Comparison of ENCODE assay signal across 2 cellular contexts in the genomic region with DNA sequence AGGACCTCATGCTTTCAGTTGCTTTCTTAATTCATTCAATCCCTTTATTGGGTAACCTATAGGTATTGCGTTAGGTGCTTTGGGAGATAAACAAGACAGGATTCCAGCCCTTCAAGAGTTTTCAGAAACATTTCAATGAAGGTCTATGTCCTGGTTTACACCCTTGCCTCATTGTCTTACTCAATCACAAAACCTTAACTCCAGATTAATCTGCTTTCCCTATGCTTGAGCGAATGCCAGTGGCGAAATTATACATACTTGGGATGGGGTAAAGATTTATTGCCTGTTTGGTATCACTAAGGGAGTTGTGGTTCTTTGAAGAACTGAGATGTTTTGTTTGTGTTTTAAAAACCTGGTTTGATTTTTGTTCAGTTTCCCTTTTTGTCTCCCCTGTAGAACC.
TF ChIP-seq lines count a peak whose summit lies in the region.

No MANE protein-coding gene starts in this region.

TF ChIP-seq in A549, 52 proteins besides CTCF, POLR2A, EP300 and RAD21:
- TF ChIP-seq, protein P1, sequence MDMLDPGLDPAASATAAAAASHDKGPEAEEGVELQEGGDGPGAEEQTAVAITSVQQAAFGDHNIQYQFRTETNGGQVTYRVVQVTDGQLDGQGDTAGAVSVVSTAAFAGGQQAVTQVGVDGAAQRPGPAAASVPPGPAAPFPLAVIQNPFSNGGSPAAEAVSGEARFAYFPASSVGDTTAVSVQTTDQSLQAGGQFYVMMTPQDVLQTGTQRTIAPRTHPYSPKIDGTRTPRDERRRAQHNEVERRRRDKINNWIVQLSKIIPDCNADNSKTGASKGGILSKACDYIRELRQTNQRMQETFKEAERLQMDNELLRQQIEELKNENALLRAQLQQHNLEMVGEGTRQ (IDR thresholded peaks at IDR 0.05): no peak
- TF ChIP-seq CEBPB (IDR thresholded peaks at IDR 0.05) (peak; percentile 26 to 41; a peak in 2 of 4 replicates), HEYL (CRISPR knock-in tag; IDR thresholded peaks at IDR 0.05) (no peak)

TF ChIP-seq in HepG2, 621 proteins besides CTCF, POLR2A, EP300 and RAD21:
- TF ChIP-seq CEBPB (IDR thresholded peaks at IDR 0.05; ENCODE audit: borderline replicate concordance, low read depth, low read length) (peak; percentile 33; the same call in 1 of the 2 replicates), KDM1A (CRISPR knock-in tag; IDR thresholded peaks at IDR 0.05) (no peak), CEBPG (CRISPR knock-in tag; IDR thresholded peaks at IDR 0.05) (peak; percentile 27; the same call in 1 of the 2 replicates)
- TF ChIP-seq, protein P2, sequence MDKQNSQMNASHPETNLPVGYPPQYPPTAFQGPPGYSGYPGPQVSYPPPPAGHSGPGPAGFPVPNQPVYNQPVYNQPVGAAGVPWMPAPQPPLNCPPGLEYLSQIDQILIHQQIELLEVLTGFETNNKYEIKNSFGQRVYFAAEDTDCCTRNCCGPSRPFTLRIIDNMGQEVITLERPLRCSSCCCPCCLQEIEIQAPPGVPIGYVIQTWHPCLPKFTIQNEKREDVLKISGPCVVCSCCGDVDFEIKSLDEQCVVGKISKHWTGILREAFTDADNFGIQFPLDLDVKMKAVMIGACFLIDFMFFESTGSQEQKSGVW (CRISPR knock-in tag; IDR thresholded peaks at IDR 0.05; ENCODE audit: borderline replicate concordance): no peak
